ENCODE assay signal across 1 cellular context in the genomic region with DNA sequence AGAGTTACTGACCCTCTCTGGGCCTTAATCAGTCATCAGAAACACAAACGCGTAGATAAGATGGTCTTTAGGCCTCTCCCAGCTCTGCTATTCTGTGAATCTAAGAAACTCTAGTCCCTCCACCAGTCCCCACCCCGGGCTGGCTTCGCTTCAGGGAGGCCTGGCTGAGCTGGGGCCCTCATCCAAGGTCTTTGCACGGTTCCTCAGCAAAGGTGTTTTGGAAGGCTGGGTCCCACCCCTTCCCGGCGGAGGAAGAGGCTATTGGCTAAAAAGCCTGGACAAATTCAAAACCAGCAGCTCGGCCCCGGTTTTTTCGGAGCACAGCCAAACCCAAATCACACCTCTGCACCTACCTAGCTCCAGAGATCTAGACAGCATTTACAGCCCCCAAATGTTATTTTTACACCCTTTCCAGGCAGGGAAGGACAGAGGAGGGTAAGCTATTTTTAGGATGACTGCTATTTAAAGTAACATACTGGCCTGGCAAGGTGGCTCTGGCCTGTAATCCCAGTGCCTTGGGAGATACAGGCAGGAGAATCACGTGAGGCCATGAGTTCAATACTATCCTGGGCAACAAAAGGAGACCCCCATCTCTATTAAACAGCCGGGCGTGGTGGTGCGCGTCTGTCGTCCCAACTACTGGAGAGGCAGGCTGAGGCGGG.
TF ChIP-seq lines count a peak whose summit lies in the region.

No MANE protein-coding gene starts in this region.

TF ChIP-seq in GM12878, 131 proteins besides CTCF, POLR2A, EP300 and RAD21:
- TF ChIP-seq KDM1A (IDR thresholded peaks at IDR 0.05; ENCODE audit: borderline replicate concordance): no peak
- TF ChIP-seq, protein P1, sequence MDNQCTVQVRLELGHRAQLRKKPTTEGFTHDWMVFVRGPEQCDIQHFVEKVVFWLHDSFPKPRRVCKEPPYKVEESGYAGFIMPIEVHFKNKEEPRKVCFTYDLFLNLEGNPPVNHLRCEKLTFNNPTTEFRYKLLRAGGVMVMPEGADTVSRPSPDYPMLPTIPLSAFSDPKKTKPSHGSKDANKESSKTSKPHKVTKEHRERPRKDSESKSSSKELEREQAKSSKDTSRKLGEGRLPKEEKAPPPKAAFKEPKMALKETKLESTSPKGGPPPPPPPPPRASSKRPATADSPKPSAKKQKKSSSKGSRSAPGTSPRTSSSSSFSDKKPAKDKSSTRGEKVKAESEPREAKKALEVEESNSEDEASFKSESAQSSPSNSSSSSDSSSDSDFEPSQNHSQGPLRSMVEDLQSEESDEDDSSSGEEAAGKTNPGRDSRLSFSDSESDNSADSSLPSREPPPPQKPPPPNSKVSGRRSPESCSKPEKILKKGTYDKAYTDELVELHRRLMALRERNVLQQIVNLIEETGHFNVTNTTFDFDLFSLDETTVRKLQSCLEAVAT (IDR thresholded peaks at IDR 0.05): 0 out of 2 replicates have a peak, but pooled peaks have one; percentile 17
